Comparison of ENCODE assay signal across 30 cellular contexts in the genomic region with DNA sequence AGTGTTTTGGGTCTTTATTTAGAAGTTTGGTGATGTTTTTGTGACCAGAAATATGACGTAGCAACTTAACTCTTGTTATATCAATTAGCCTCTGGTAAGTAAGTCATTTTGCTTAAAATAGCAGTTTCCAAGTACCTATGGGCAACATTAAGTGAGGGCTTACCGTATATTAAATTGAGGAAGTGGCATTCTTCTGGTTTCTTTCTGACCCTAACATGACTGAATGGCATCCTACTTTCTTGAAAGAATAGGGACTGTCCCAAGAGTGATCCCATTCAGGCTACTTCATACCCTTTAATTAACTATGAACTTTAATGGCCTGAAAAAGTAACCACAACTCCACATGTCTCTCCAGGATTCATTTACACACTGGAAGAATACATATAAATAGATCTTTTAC.
"Had no signal": no experiment of that assay in that cellular context is flagged by ENCODE, and none has a peak within 500 bp of the region (broad histone marks: within the 10 kb centered on the region; RNA-seq: fewer than 3 reads in every experiment).

No MANE protein-coding gene starts in this region.

- H3K4me1 Mint-ChIP-seq: activated CD4-positive, alpha-beta T cell treated with anti-CD3 and anti-CD28 coated beads, Interleukin-2, amount 10 ng/mL, durations not matched to agents 7 days and 5 days; activated T-helper 17 cell treated with anti-CD3 and anti-CD28 coated beads, Interleukin-2, amount 50 U/mL, for 72 hours had no signal

- DNase-seq: activated CD4-positive, alpha-beta T cell treated with anti-CD3 and anti-CD28 coated beads for 1 hour; activated CD4-positive, alpha-beta T cell treated with anti-CD3 and anti-CD28 coated beads, Interleukin-2, amount 10 ng/mL, durations not matched to agents 7 days and 5 days; activated CD8-positive, alpha-beta T cell treated with anti-CD3 and anti-CD28 coated beads for 36 hours; activated gamma-delta T cell treated with Interleukin-2 at 50 U/mL for 16 hours; activated naive CD4-positive, alpha-beta T cell treated with anti-CD3 and anti-CD28 coated beads, Interleukin-2, amount 50 U/mL, for 16 hours; activated T-cell treated with anti-CD3 and anti-CD28 coated beads, Interleukin-2, amount 50 U/mL, for 4 hours; amniotic stem cell; brain microvascular endothelial cell; dorsolateral prefrontal cortex; effector memory CD4-positive, alpha-beta T cell; erythroblast; gastrocnemius medialis; glutamatergic neuron; left lung; mesendoderm; mucosa of descending colon; nephron progenitor cell; ovary; retina; stimulated activated CD4-positive, alpha-beta T cell treated with anti-CD3 and anti-CD28 coated beads, Interleukin-15, amount 100 ng/mL, for 24 hours; stimulated activated CD4-positive, alpha-beta T cell treated with anti-CD3 and anti-CD28 coated beads, Interleukin-2, amount 100 ng/mL, for 24 hours; stimulated activated naive CD4-positive, alpha-beta T cell treated with Interleukin-2 at 50 U/mL for 16 hours had no signal

- FAIRE-seq: astrocyte, islet of Langerhans had no signal

- H3K27ac Mint-ChIP-seq: activated CD4-positive, alpha-beta T cell treated with anti-CD3 and anti-CD28 coated beads, Interleukin-2, amount 10 ng/mL, durations not matched to agents 7 days and 5 days; activated CD8-positive, alpha-beta T cell treated with anti-CD3 and anti-CD28 coated beads for 36 hours; activated T-helper 17 cell treated with anti-CD3 and anti-CD28 coated beads, Interleukin-2, amount 50 U/mL, for 72 hours; WTC11 had no signal

- H3K9me3 Mint-ChIP-seq: activated CD4-positive, alpha-beta T cell treated with anti-CD3 and anti-CD28 coated beads, Interleukin-2, amount 10 ng/mL, durations not matched to agents 7 days and 5 days; activated CD8-positive, alpha-beta T cell treated with anti-CD3 and anti-CD28 coated beads for 36 hours; activated T-cell treated with anti-CD3 and anti-CD28 coated beads, Interleukin-2, amount 50 U/mL, for 4 hours; activated T-helper 17 cell treated with anti-CD3 and anti-CD28 coated beads, Interleukin-2, amount 50 U/mL, for 72 hours; nephron progenitor cell; WTC11 had no signal

- H3K36me3 Mint-ChIP-seq: WTC11 had no signal

- H3K27me3 Mint-ChIP-seq: activated CD4-positive, alpha-beta T cell treated with anti-CD3 and anti-CD28 coated beads, Interleukin-2, amount 10 ng/mL, durations not matched to agents 7 days and 5 days had no signal

- H3K4me1 ChIP-seq: gastrocnemius medialis, left lung, prostate gland, tibial nerve had no signal

- ATAC-seq: activated CD8-positive, alpha-beta T cell treated with anti-CD3 and anti-CD28 coated beads for 36 hours; activated T-cell treated with anti-CD3 and anti-CD28 coated beads, Interleukin-2, amount 50 U/mL, for 4 hours; activated T-helper 17 cell treated with anti-CD3 and anti-CD28 coated beads, Interleukin-2, amount 50 U/mL, for 72 hours; gastrocnemius medialis; left lung; mucosa of descending colon; WTC11 had no signal

- H3K27ac ChIP-seq: brain microvascular endothelial cell, coronary artery, dorsolateral prefrontal cortex, gastrocnemius medialis, left lung, ovary, prostate gland, tibial nerve had no signal

- H3K4me3 Mint-ChIP-seq: activated CD4-positive, alpha-beta T cell treated with anti-CD3 and anti-CD28 coated beads, Interleukin-2, amount 10 ng/mL, durations not matched to agents 7 days and 5 days; activated CD8-positive, alpha-beta T cell treated with anti-CD3 and anti-CD28 coated beads for 36 hours; activated T-cell treated with anti-CD3 and anti-CD28 coated beads, Interleukin-2, amount 50 U/mL, for 4 hours; activated T-helper 17 cell treated with anti-CD3 and anti-CD28 coated beads, Interleukin-2, amount 50 U/mL, for 72 hours; nephron progenitor cell; WTC11 had no signal

- H3K9me3 ChIP-seq: gastrocnemius medialis, left lung, mucosa of descending colon, ovary, prostate gland, tibial nerve had no signal

- H3K4me3 ChIP-seq: coronary artery, dorsolateral prefrontal cortex, gastrocnemius medialis, left lung, lung, mucosa of descending colon, ovary, prostate gland, tibial nerve had no signal

- H3K36me3 ChIP-seq: brain microvascular endothelial cell, gastrocnemius medialis, left lung, ovary, prostate gland, tibial nerve had no signal

- H3K27me3 ChIP-seq: brain microvascular endothelial cell, gastrocnemius medialis, left lung, ovary, tibial nerve had no signal
